31 cellular contexts compared by ENCODE assay signal in the genomic region with DNA sequence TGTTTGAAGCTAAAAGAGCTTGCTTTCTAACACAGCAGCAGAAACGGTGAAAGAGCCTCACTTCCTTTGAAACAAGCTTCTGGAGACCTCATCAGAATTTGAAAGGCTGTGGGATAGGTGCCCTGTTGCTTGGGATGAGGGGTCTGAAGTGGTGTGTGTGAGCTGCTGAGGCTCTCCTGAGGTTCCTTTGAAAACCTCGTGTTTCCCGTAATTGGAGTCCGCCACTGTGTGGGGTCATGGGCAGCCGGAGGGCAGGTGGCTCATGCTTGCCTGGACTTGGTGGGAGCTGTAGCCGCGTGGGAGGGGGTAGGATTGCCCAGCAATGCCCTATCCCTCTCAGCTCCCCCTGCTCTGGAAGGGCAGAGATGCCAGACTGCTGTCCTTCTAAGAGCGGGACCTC. TPM values are rescaled to one million over a fixed set of nuclear protein-coding genes. Genes with fewer than 3 reads are reported as not detected.
DNase-seq lines count a peak whose midpoint lies in the region; ATAC-seq, FAIRE-seq and TF ChIP-seq lines count a peak whose summit lies in the region.
"Had no signal": no experiment of that assay in that cellular context is flagged by ENCODE, and none has a peak within 500 bp of the region (broad histone marks: within the 10 kb centered on the region; RNA-seq: fewer than 3 reads in every experiment).

No MANE protein-coding gene starts in this region.

- peak; percentile 86 for FAIRE-seq in H1 (lab: Jason Lieb, UNC)
- FAIRE-seq: endometrium, GM12892 had no signal

- TF ChIP-seq EP300 in H1 (IDR thresholded peaks at IDR 0.05; ENCODE audit: borderline replicate concordance in 1 of 2, low read depth in 2 of 2, low read length in 2 of 2): no peak

- no peak overlapping the region for H3K14ac ChIP-seq in H1 (ENCODE audit: insufficient read length)
- peak overlapping the region in 1 of 2 experiments; percentile 67 for H3K14ac ChIP-seq in mesenchymal stem cell (ENCODE audit: low read length in 2 of 2)

- 21% methylated on average over 8 of the region's 8 CpGs; no CpG with 5 or more reads in 1 of the 2 experiments for WGBS in H1 (ENCODE audit: extremely low coverage in 1 of 2, insufficient coverage in 1 of 2, insufficient read length in 1 of 2, insufficient replicate concordance in 2 of 2, low coverage in 1 of 2, low lambda C conversion rate in 2 of 2, missing lambda C conversion rate in 1 of 2), 2 experiments
- 62% methylated on average over 8 of the region's 8 CpGs for WGBS in mesenchymal stem cell

- H3K4me1 ChIP-seq in HUES48 (ENCODE audit: control insufficient read depth, insufficient read depth, low read length) (peaks cover 61% of the 10 kb centered on the region), H1 (replicated peaks in 1 of 4; ENCODE audit: control insufficient read depth in 3 of 4, insufficient read depth in 4 of 4, low read length in 3 of 4) (peaks cover 15 to 39% (median 35%) of the 10 kb centered on the region in 4 experiments), mesenchymal stem cell (ENCODE audit: control insufficient read depth, insufficient read depth, low read depth, low read length) (peaks cover 10% of the 10 kb centered on the region)

- peaks cover 18% of the 10 kb centered on the region for H3K79me1 ChIP-seq in H1 (ENCODE audit: low read depth, low read length)
- H3K79me1 ChIP-seq in mesenchymal stem cell (replicated peaks; ENCODE audit: low read length, poor library complexity, severe bottlenecking): peaks cover 32% of the 10 kb centered on the region

- H2AK5ac ChIP-seq in H1 (ENCODE audit: low read depth, low read length) (0 out of 2 replicates have a peak overlapping the region, but pooled peaks have one; percentile 95), mesenchymal stem cell (ENCODE audit: low read length, severe bottlenecking) (no peak overlapping the region)

- H3K27ac ChIP-seq in HUES48 (ENCODE audit: low read depth, low read length): peak overlapping the region; percentile 99
- H3K27ac ChIP-seq in H1 (ENCODE audit: low read depth, low read length): peak overlapping the region; percentile 78
- no peak overlapping the region for H3K27ac ChIP-seq in mesenchymal stem cell (ENCODE audit: low read length, poor library complexity, severe bottlenecking)
- H3K27ac ChIP-seq: esophagus muscularis mucosa, right atrium auricular region, thoracic aorta had no signal

- CTCF ChIA-PET in H1 (lab: Charles Lee; ENCODE audit: partially characterized antibody): interaction anchor here (0.7 to 1.4 kb wide), 3 partner anchors 16 to 28 kb away, joined by 3 to 6 read pairs (median 4); no protein-coding TSS in a partner anchor

- no peaks in the 10 kb centered on the region for H3K36me3 ChIP-seq in HUES48 (ENCODE audit: control insufficient read depth, insufficient read depth, low read length)
- no peaks in the 10 kb centered on the region for H3K36me3 ChIP-seq in H1 (ENCODE audit: control insufficient read depth in 2 of 4, insufficient read depth in 4 of 4, low read length in 3 of 4)
- H3K36me3 ChIP-seq in mesenchymal stem cell (ENCODE audit: control insufficient read depth in 1 of 2, insufficient read depth in 2 of 2, low read depth in 1 of 2, low read length in 2 of 2): peaks cover 4% of the 10 kb centered on the region in 2 experiments
- H3K36me3 ChIP-seq: esophagus muscularis mucosa, right atrium auricular region, thoracic aorta had no signal

- H3K23me2 ChIP-seq in H1 (ENCODE audit: low read depth, low read length): no peaks in the 10 kb centered on the region

- peak overlapping the region; percentile 72 for H4K5ac ChIP-seq in H1 (ENCODE audit: insufficient read length, low read depth, low read length)

- no peak for TF ChIP-seq CTCF in H1 (IDR thresholded peaks at IDR 0.05; ENCODE audit: control extremely low read depth in 1 of 3, insufficient read depth in 1 of 3, low read depth in 1 of 3, low read length in 3 of 3)

- H2BK15ac ChIP-seq in H1 (ENCODE audit: low read length) (peak overlapping the region; percentile 10; the same call in 1 of the 2 replicates), mesenchymal stem cell (ENCODE audit: low read depth, poor library complexity, severe bottlenecking) (no peak overlapping the region)

- H3K4ac ChIP-seq in H1 (replicated peaks; ENCODE audit: insufficient read length, low read depth, low read length) (peak overlapping the region; percentile 42), mesenchymal stem cell (ENCODE audit: low read depth in 1 of 2, low read length in 2 of 2) (no peak overlapping the region)

- TF ChIP-seq RAD21 in H1 (IDR thresholded peaks at IDR 0.05 in 1 of 2, conservative IDR thresholded peaks at IDR 0.05 in 1 of 2; ENCODE audit: low read depth in 2 of 2, low read length in 2 of 2): 0 out of 4 replicates have a peak, but pooled peaks of 1 of the 2 experiments have one; percentile 2

- H2BK120ac ChIP-seq in H1 (replicated peaks; ENCODE audit: low read depth, low read length): peak overlapping the region; percentile 75
- H2BK120ac ChIP-seq in mesenchymal stem cell (ENCODE audit: low read depth, low read length): no peak overlapping the region

- H4K8ac ChIP-seq in H1 (ENCODE audit: extremely low read depth, insufficient read depth, low read length): no peak overlapping the region
- peak overlapping the region; percentile 43 for H4K8ac ChIP-seq in mesenchymal stem cell (ENCODE audit: low read length)

- peak; percentile 72 for DNase-seq in ELF-1 (ENCODE audit: low read depth, low spot score)
- DNase-seq in H1 (ENCODE audit: low read depth in 1 of 2, low spot score in 2 of 2): peak; percentile 46 to 65
- no peak for DNase-seq in mesenchymal stem cell
- no peak for DNase-seq in activated CD4-positive, alpha-beta T cell treated with anti-CD3 and anti-CD28 coated beads for 1 hour
- DNase-seq in C1 segment of cervical spinal cord (lab: John Stamatoyannopoulos, UW): no peak
- DNase-seq: activated CD4-positive, alpha-beta memory T cell treated with anti-CD3 and anti-CD28 coated beads, Interleukin-2, amount 10 ng/mL, durations not matched to agents 7 days and 5 days; activated CD8-positive, alpha-beta memory T cell treated with anti-CD3 and anti-CD28 coated beads, Interleukin-2, amount 50 U/mL, for 48 hours; activated naive CD4-positive, alpha-beta T cell treated with anti-CD3 and anti-CD28 coated beads, Interleukin-2, amount 50 U/mL, for 16 hours; amniotic stem cell; CD8-positive, alpha-beta T cell; cerebellar nuclear complex; dermis blood vessel endothelial cell; DMS 273 treated with DMSO at 0.1 percent for 48 hours; foreskin fibroblast; immature natural killer cell; left cardiac atrium; NCI-H1048; NCI-H1694; NCI-H2171 treated with DMSO at 0.1 percent for 48 hours; NCI-H510A treated with DMSO at 0.1 percent for 48 hours; stimulated activated CD4-positive, alpha-beta T cell treated with anti-CD3 and anti-CD28 coated beads, Interleukin-2, amount 100 ng/mL, for 24 hours; T-helper 17 cell had no signal

- peak overlapping the region; percentile 56 for H3K9ac ChIP-seq in HUES48 (ENCODE audit: low read depth, low read length)
- H3K9ac ChIP-seq in H1 (replicated peaks in 1 of 4; ENCODE audit: extremely low read depth in 1 of 4, low read depth in 3 of 4, low read length in 3 of 4): peak overlapping the region in 3 of 4 experiments; percentile 22 to 35 (median 30); a peak in 3 of 7 replicates
- no peak overlapping the region for H3K9ac ChIP-seq in mesenchymal stem cell (ENCODE audit: low read length)

- H3K79me2 ChIP-seq in H1 (ENCODE audit: control insufficient read depth in 1 of 2, insufficient read depth in 2 of 2, low read length in 2 of 2): peaks cover 0 to 68% of the 10 kb centered on the region in 2 experiments; a peak in 3 of 4 replicates

- no peak overlapping the region for H3K56ac ChIP-seq in H1 (replicated peaks; ENCODE audit: insufficient read length, low read depth, low read length)

- peak overlapping the region; percentile 91 for H2BK20ac ChIP-seq in H1 (ENCODE audit: low read length)

- H2BK5ac ChIP-seq in H1 (ENCODE audit: low read depth, low read length): peak overlapping the region; percentile 97
- H2BK5ac ChIP-seq in mesenchymal stem cell (ENCODE audit: low read depth, low read length, poor library complexity, severe bottlenecking): no peak overlapping the region

- H3K9me3 ChIP-seq in HUES48 (ENCODE audit: control insufficient read depth, insufficient read depth, low read length): no peaks in the 10 kb centered on the region
- no peaks in the 10 kb centered on the region for H3K9me3 ChIP-seq in H1 (ENCODE audit: insufficient read depth in 2 of 2, low read depth in 1 of 2, low read length in 1 of 2)
- no peaks in the 10 kb centered on the region for H3K9me3 ChIP-seq in mesenchymal stem cell (ENCODE audit: control insufficient read depth, low read length)
- H3K9me3 ChIP-seq: esophagus muscularis mucosa, right atrium auricular region, thoracic aorta had no signal

- no peak overlapping the region for H2AFZ ChIP-seq in H1 (ENCODE audit: low read length)
- no peak overlapping the region for H2AFZ ChIP-seq in mesenchymal stem cell (ENCODE audit: low read depth, low read length)

- H2BK12ac ChIP-seq in H1 (ENCODE audit: low read depth, low read length): peak overlapping the region; percentile 95
- H2BK12ac ChIP-seq in mesenchymal stem cell (ENCODE audit: low read length in 2 of 2): no peak overlapping the region

- no peak overlapping the region for H3K23ac ChIP-seq in H1 (ENCODE audit: insufficient read length)
- no peak overlapping the region for H3K23ac ChIP-seq in mesenchymal stem cell (ENCODE audit: low read length in 2 of 2)

- ATAC-seq in GM18909 (IDR thresholded peaks at IDR 0.05; ENCODE audit: poor library complexity, unreplicated experiment): no peak
- ATAC-seq: activated CD4-positive, CD25-positive, alpha-beta regulatory T cell treated with anti-CD3 and anti-CD28 coated beads, Interleukin-2, amount 50 U/mL, for 24 hours; CD8-positive, alpha-beta T cell; left cardiac atrium; SK-N-SH treated with all-trans-retinoic acid at 6 μM for 48 hours; T-helper 17 cell had no signal

- H3K4me2 ChIP-seq in H1 (ENCODE audit: insufficient read depth in 1 of 2, low read depth in 2 of 2, low read length in 2 of 2): peak overlapping the region; percentile 64 to 81
- no peak overlapping the region for H3K4me2 ChIP-seq in mesenchymal stem cell (ENCODE audit: low read length, poor library complexity, severe bottlenecking)

- H3K4me3 ChIP-seq in HUES48 (ENCODE audit: low read depth, low read length) (peak overlapping the region; percentile 49), H1 (ENCODE audit: extremely low read depth in 1 of 4, insufficient read depth in 2 of 4, low read depth in 3 of 4, low read length in 4 of 4) (peak overlapping the region in 3 of 4 experiments; percentile 2 to 49 (median 7); a peak in 4 of 8 replicates), mesenchymal stem cell (ENCODE audit: insufficient read depth in 1 of 2, low read depth in 1 of 2, low read length in 2 of 2) (no peak overlapping the region)
- H3K4me3 ChIP-seq: esophagus muscularis mucosa, right atrium auricular region, thoracic aorta had no signal

- H4K91ac ChIP-seq in H1 (replicated peaks; ENCODE audit: insufficient read length, low read length) (peak overlapping the region; percentile 82), mesenchymal stem cell (ENCODE audit: low read length) (peak overlapping the region; percentile 37)

- POLR2A ChIA-PET in H1 (lab: Charles Lee; ENCODE audit: partially characterized antibody): interaction anchor here (0.7 to 6.0 kb wide), 8 partner anchors 13 to 119 kb away, joined by 3 to 46 read pairs (median 4); partner anchors contain the start of gene CABLES1

- TF ChIP-seq POLR2A in H1 (IDR thresholded peaks at IDR 0.05; ENCODE audit: control extremely low read depth in 1 of 2, low read depth in 2 of 2, low read length in 2 of 2): no peak; a peak in 1 of 3 replicates

- no peaks in the 10 kb centered on the region for H4K20me1 ChIP-seq in H1 (replicated peaks in 1 of 2; ENCODE audit: control insufficient read depth in 1 of 2, insufficient read depth in 2 of 2, low read length in 2 of 2)

- H3K18ac ChIP-seq in H1 (ENCODE audit: extremely low read depth, low read length): peak overlapping the region; percentile 95
- H3K18ac ChIP-seq in mesenchymal stem cell (ENCODE audit: low read depth in 1 of 2, low read length in 2 of 2): peak overlapping the region in 1 of 2 experiments; percentile 55

- H3K27me3 ChIP-seq in HUES48 (ENCODE audit: control insufficient read depth, insufficient read depth, low read length): no peaks in the 10 kb centered on the region
- H3K27me3 ChIP-seq in H1 (replicated peaks in 1 of 4; ENCODE audit: control insufficient read depth in 3 of 4, extremely low read depth in 1 of 4, insufficient read depth in 3 of 4, low read length in 3 of 4): no peaks in the 10 kb centered on the region
- H3K27me3 ChIP-seq in mesenchymal stem cell (ENCODE audit: control insufficient read depth in 1 of 2, insufficient read depth in 1 of 2, low read length in 2 of 2): no peaks in the 10 kb centered on the region
- H3K27me3 ChIP-seq: esophagus muscularis mucosa, right atrium auricular region had no signal

RNA-seq across cellular contexts. Expression of gene CABLES1, which starts 34.4 kb away (rescaled TPM):
- total RNA-seq in H1 (2021; fragmentation: NEBNext Ultra II Directional; extraction: Animal tissue kit (Norgen Biotek cat#: 25700)): 26.4 and 28.0 TPM in 2 replicates
- polyA plus RNA-seq in H1 (2011; rRNA removed): 8.3 and 9.2 TPM in 2 replicates
- polyA plus RNA-seq in H1 (2011; cell fraction: cytosol; rRNA removed): 9.1 TPM
- polyA plus RNA-seq in H1 (2011; cell fraction: nucleus; rRNA removed): 17.4 TPM
- polyA plus RNA-seq in H1 (2012, experiment 1 of 2): 15.3 to 18.2 TPM (median 16.6 TPM) in 4 replicates
- polyA plus RNA-seq in H1 (2012, experiment 2 of 2): 11.8 TPM
- 11.0 TPM for polyA plus RNA-seq in H1 (2013, experiment 1 of 2)
- polyA plus RNA-seq in H1 (2013, experiment 2 of 2): 9.9 TPM
- 13.6 and 21.1 TPM in 2 replicates for polyA minus RNA-seq in H1 (2011; rRNA and poly(A)+ RNA removed)
- 15.0 TPM for polyA minus RNA-seq in H1 (2011; cell fraction: cytosol; rRNA and poly(A)+ RNA removed)
- 27.9 TPM for polyA minus RNA-seq in H1 (2011; cell fraction: nucleus; rRNA and poly(A)+ RNA removed)
- 8.1 TPM for polyA plus RNA-seq in mesenchymal stem cell (2013, experiment 1 of 2)
- polyA plus RNA-seq in mesenchymal stem cell (2013, experiment 2 of 2): 8.9 TPM

Comparison
In these comparisons a context has a peak if more than half of its experiments do, and no peak if none do; other contexts are left out.
1. DNase-seq: peak in ELF-1 (single experiment) and H1 (2 of 2); none in mesenchymal stem cell (single experiment), activated CD4-positive, alpha-beta T cell treated with anti-CD3 and anti-CD28 coated beads for 1 hour (single experiment) and C1 segment of cervical spinal cord (0 of 14).
2. H3K4me3 ChIP-seq: peak in HUES48 (single experiment) and H1 (3 of 4); none in mesenchymal stem cell (0 of 2).